In genomic region chr14:90400904-90401561, GRCh38 we compare ENCODE assay signal across 2 cellular contexts.
TF ChIP-seq lines count a peak whose summit lies in the region.

No MANE protein-coding gene starts in this region.

TF ChIP-seq in IMR-90, 13 proteins besides CTCF, POLR2A, EP300 and RAD21:
- TF ChIP-seq BHLHE40 (IDR thresholded peaks at IDR 0.05; ENCODE audit: low read depth, low read length) = no peak
- no peak for TF ChIP-seq CHD1 (IDR thresholded peaks at IDR 0.05; ENCODE audit: low read depth, low read length)
- no peak for TF ChIP-seq MAZ (IDR thresholded peaks at IDR 0.05; ENCODE audit: borderline replicate concordance, low read depth, low read length)

TF ChIP-seq in K562, 482 proteins besides CTCF, POLR2A, EP300 and RAD21:
- TF ChIP-seq ZBTB11 (CRISPR knock-in tag; IDR thresholded peaks at IDR 0.05) (no peak), TAL1 (IDR thresholded peaks at IDR 0.05) (no peak), MCM5 (IDR thresholded peaks at IDR 0.05; ENCODE audit: low read depth) (no peak), PHTF2 (CRISPR knock-in tag; IDR thresholded peaks at IDR 0.05) (no peak)
